In the genomic region with DNA sequence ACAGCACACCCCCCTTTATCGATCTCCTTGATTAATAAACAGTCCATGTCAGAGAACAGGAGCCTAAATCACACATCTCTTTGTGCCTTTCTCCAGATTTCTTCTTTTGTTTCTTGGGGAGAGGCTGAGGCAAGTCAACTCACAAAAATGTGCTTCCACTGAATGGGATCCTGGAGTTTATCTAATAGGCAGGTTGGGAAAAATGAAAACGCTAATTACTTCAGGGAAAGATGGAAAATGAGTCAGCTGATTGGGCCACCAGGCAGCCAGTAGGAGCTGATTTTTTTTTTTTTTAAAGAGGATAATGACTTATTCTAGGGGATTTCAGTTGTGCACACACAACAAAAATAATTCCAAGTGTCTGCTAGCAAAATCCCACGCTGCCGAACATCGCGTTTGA, we compare ENCODE assay signal across 23 cellular contexts.
"Had no signal": no experiment of that assay in that cellular context is flagged by ENCODE, and none has a peak within 500 bp of the region (broad histone marks: within the 10 kb centered on the region; RNA-seq: fewer than 3 reads in every experiment).

No MANE protein-coding gene starts in this region.

- H3K4me1 ChIP-seq: colonic mucosa, left ventricle myocardium inferior, right atrium auricular region, testis had no signal

- H3K36me3 Mint-ChIP-seq: activated CD8-positive, alpha-beta memory T cell treated with anti-CD3 and anti-CD28 coated beads, Interleukin-2, amount 10 ng/mL, durations not matched to agents 7 days and 5 days; activated naive CD8-positive, alpha-beta T cell treated with anti-CD3 and anti-CD28 coated beads for 36 hours; immature natural killer cell; naive B cell; neural progenitor cell; stimulated activated memory B cell treated with anti-CD40 and anti-IgM and Interleukin-4, amounts not matched to agents 10 μg/mL and 1 μg/mL and 100 μg/mL, for 72 hours; T-cell had no signal

- H3K4me1 Mint-ChIP-seq: activated CD4-positive, alpha-beta memory T cell treated with anti-CD3 and anti-CD28 coated beads, Interleukin-2, amount 10 ng/mL, durations not matched to agents 7 days and 5 days; activated CD8-positive, alpha-beta memory T cell treated with anti-CD3 and anti-CD28 coated beads, Interleukin-2, amount 10 ng/mL, durations not matched to agents 7 days and 5 days; activated naive CD8-positive, alpha-beta T cell treated with anti-CD3 and anti-CD28 coated beads for 36 hours; activated T-helper 17 cell treated with anti-CD3 and anti-CD28 coated beads, Interleukin-2, amount 50 U/mL, for 72 hours; central memory CD8-positive, alpha-beta T cell; immature natural killer cell; naive B cell; neural progenitor cell; T-cell had no signal

- H3K4me3 Mint-ChIP-seq: activated B cell treated with CpG ODN at 0.5 μM for 24 hours; activated CD4-positive, alpha-beta memory T cell treated with anti-CD3 and anti-CD28 coated beads, Interleukin-2, amount 10 ng/mL, durations not matched to agents 7 days and 5 days; activated CD8-positive, alpha-beta memory T cell treated with anti-CD3 and anti-CD28 coated beads, Interleukin-2, amount 10 ng/mL, durations not matched to agents 7 days and 5 days; activated naive CD8-positive, alpha-beta T cell treated with anti-CD3 and anti-CD28 coated beads for 36 hours; activated T-helper 17 cell treated with anti-CD3 and anti-CD28 coated beads, Interleukin-2, amount 50 U/mL, for 72 hours; central memory CD8-positive, alpha-beta T cell; immature natural killer cell; naive B cell; neural progenitor cell; stimulated activated memory B cell treated with anti-CD40 and anti-IgM and Interleukin-4, amounts not matched to agents 10 μg/mL and 1 μg/mL and 100 μg/mL, for 72 hours; T-cell had no signal

- DNase-seq: activated B cell treated with CpG ODN at 0.5 μM for 24 hours; activated CD4-positive, alpha-beta memory T cell treated with anti-CD3 and anti-CD28 coated beads, Interleukin-2, amount 10 ng/mL, durations not matched to agents 7 days and 5 days; activated CD4-positive, alpha-beta T cell treated with anti-CD3 and anti-CD28 coated beads for 4 hours; activated CD8-positive, alpha-beta memory T cell treated with anti-CD3 and anti-CD28 coated beads, Interleukin-2, amount 10 ng/mL, durations not matched to agents 7 days and 5 days; activated naive CD4-positive, alpha-beta T cell; activated naive CD8-positive, alpha-beta T cell treated with anti-CD3 and anti-CD28 coated beads for 36 hours; colonic mucosa; heart right ventricle; immature natural killer cell; kidney glomerular epithelial cell; left ventricle myocardium inferior; mucosa of descending colon; naive B cell; stimulated activated CD4-positive, alpha-beta T cell treated with anti-CD3 and anti-CD28 coated beads, Interleukin-4, amount 100 ng/mL, for 4 hours; T-cell; testis; upper lobe of right lung had no signal

- H3K36me3 ChIP-seq: colonic mucosa, heart right ventricle, left ventricle myocardium inferior, neural progenitor cell, prostate gland, right atrium auricular region, upper lobe of right lung had no signal

- H3K27ac ChIP-seq: colonic mucosa, heart right ventricle, left ventricle myocardium inferior, prostate gland, right atrium auricular region, testis had no signal

- H3K9me3 Mint-ChIP-seq: activated B cell treated with CpG ODN at 0.5 μM for 24 hours; activated CD4-positive, alpha-beta memory T cell treated with anti-CD3 and anti-CD28 coated beads, Interleukin-2, amount 10 ng/mL, durations not matched to agents 7 days and 5 days; activated naive CD8-positive, alpha-beta T cell treated with anti-CD3 and anti-CD28 coated beads for 36 hours; activated T-helper 17 cell treated with anti-CD3 and anti-CD28 coated beads, Interleukin-2, amount 50 U/mL, for 72 hours; central memory CD8-positive, alpha-beta T cell; immature natural killer cell; stimulated activated memory B cell treated with anti-CD40 and anti-IgM and Interleukin-4, amounts not matched to agents 10 μg/mL and 1 μg/mL and 100 μg/mL, for 72 hours had no signal

- H3K27me3 ChIP-seq: colonic mucosa, neural progenitor cell, right atrium auricular region, testis, upper lobe of right lung had no signal

- H3K27ac Mint-ChIP-seq: activated B cell treated with CpG ODN at 0.5 μM for 24 hours; activated CD4-positive, alpha-beta memory T cell treated with anti-CD3 and anti-CD28 coated beads, Interleukin-2, amount 10 ng/mL, durations not matched to agents 7 days and 5 days; activated CD8-positive, alpha-beta memory T cell treated with anti-CD3 and anti-CD28 coated beads, Interleukin-2, amount 10 ng/mL, durations not matched to agents 7 days and 5 days; activated naive CD8-positive, alpha-beta T cell treated with anti-CD3 and anti-CD28 coated beads for 36 hours; activated T-helper 17 cell treated with anti-CD3 and anti-CD28 coated beads, Interleukin-2, amount 50 U/mL, for 72 hours; immature natural killer cell; naive B cell; neural progenitor cell; stimulated activated memory B cell treated with anti-CD40 and anti-IgM and Interleukin-4, amounts not matched to agents 10 μg/mL and 1 μg/mL and 100 μg/mL, for 72 hours; T-cell had no signal

- H3K9me3 ChIP-seq: colonic mucosa, heart right ventricle, left ventricle myocardium inferior, mucosa of descending colon, prostate gland, right atrium auricular region, testis, upper lobe of right lung had no signal

- H3K4me3 ChIP-seq: colonic mucosa, heart right ventricle, left ventricle myocardium inferior, mucosa of descending colon, neural progenitor cell, prostate gland, right atrium auricular region, upper lobe of right lung had no signal

- H3K9ac ChIP-seq: neural progenitor cell had no signal

- H2AFZ ChIP-seq: neural progenitor cell had no signal
